In genomic region chr13:110949628-110950027, GRCh38 we compare ENCODE assay signal across 19 cellular contexts. TPM values are rescaled to one million over a fixed set of nuclear protein-coding genes. Genes with fewer than 3 reads are reported as not detected.
A peak's percentile ranks its signal among the peaks of the same experiment; 100 is the strongest.
DNase-seq lines count a peak whose midpoint lies in the region; ATAC-seq, FAIRE-seq and TF ChIP-seq lines count a peak whose summit lies in the region.
"Had no signal": no experiment of that assay in that cellular context is flagged by ENCODE, and none has a peak within 500 bp of the region (broad histone marks: within the 10 kb centered on the region; RNA-seq: fewer than 3 reads in every experiment).

No MANE protein-coding gene starts in this region.

- H3K4me3 ChIP-seq in A673 (ENCODE audit: low read depth, low read length, poor library complexity, severe bottlenecking) (no peak overlapping the region), K562 (no peak overlapping the region)
- H3K4me3 ChIP-seq: A549 had no signal

- no peak for ATAC-seq in K562
- ATAC-seq: A549 had no signal

- no peak for TF ChIP-seq EP300 in K562 (IDR thresholded peaks at IDR 0.05; ENCODE audit: low read length)

- H3K36me3 ChIP-seq in A673 (ENCODE audit: insufficient read depth, low read length, poor library complexity, severe bottlenecking) (no peaks in the 10 kb centered on the region), K562 (ENCODE audit: control insufficient read depth, insufficient read depth, low read length) (no peaks in the 10 kb centered on the region)

- no peaks in the 10 kb centered on the region for H3K27me3 ChIP-seq in A673 (replicated peaks; ENCODE audit: insufficient read depth, low read depth, low read length, poor library complexity)
- no peaks in the 10 kb centered on the region for H3K27me3 ChIP-seq in K562 (ENCODE audit: control insufficient read depth in 2 of 2, insufficient read depth in 2 of 2, low read length in 2 of 2)

- H3K4me2 ChIP-seq in K562 (ENCODE audit: insufficient read depth, low read length), result no peak overlapping the region
- H3K4me2 ChIP-seq: A549 had no signal

- POLR2A ChIA-PET in A673 (lab: Charles Lee; ENCODE audit: low non-redundant PET) (no interaction called here), K562 (lab: Yijun Ruan, JAX) (no interaction called here)

- peak; percentile 5 for DNase-seq in A673 (ENCODE audit: low spot score)
- DNase-seq in GM12891 (ENCODE audit: insufficient read length, low spot score), result no peak
- no peak for DNase-seq in K562 (ENCODE audit: extremely low read depth in 1 of 4, low spot score in 3 of 4)
- peak; percentile 51 for DNase-seq in myocyte (ENCODE audit: low read depth)
- DNase-seq in substantia nigra (lab: John Stamatoyannopoulos, UW), result no peak
- DNase-seq in anterior cingulate cortex (lab: John Stamatoyannopoulos, UW), result no peak
- no peak for DNase-seq in caudate nucleus (lab: John Stamatoyannopoulos, UW)
- DNase-seq: C1 segment of cervical spinal cord; Caco-2; CD4-positive, alpha-beta T cell; HCEC 1CT; HFFc6 had no signal

- no peak for TF ChIP-seq RAD21 in K562 (CRISPR knock-in tag; conservative IDR thresholded peaks at IDR 0.05 in 1 of 2, IDR thresholded peaks at IDR 0.05 in 1 of 2)

- TF ChIP-seq POLR2A in GM12891 (IDR thresholded peaks at IDR 0.05; ENCODE audit: low read depth, low read length), result no peak
- TF ChIP-seq POLR2A in K562 (conservative IDR thresholded peaks at IDR 0.05), result no peak

- WGBS in K562 (ENCODE audit: insufficient coverage, low coverage, missing lambda C conversion rate), result 59% methylated on average over 4 of the region's 4 CpGs

- no peaks in the 10 kb centered on the region for H3K79me2 ChIP-seq in K562 (ENCODE audit: control insufficient read depth, insufficient read depth, low read length)

- intact Hi-C loops in A673 (cut with micrococcal nuclease; ENCODE audit: unreplicated experiment) (no loop called here), K562 (cut with micrococcal nuclease) (loop anchor here (10.0 kb wide), 1 partner anchor 275 kb away; no protein-coding TSS in a partner anchor)

- peak overlapping the region; percentile 32 for H2AFZ ChIP-seq in K562 (ENCODE audit: low read depth, low read length)

- BruUV-seq in A673 (replicated peaks; lab: Mats Ljungman, UMichigan) (no TSS peak), K562 (replicated peaks; lab: Mats Ljungman, UMichigan) (no TSS peak)

- CTCF ChIA-PET in A673 (lab: Charles Lee), result no interaction called here
- CTCF ChIA-PET in K562 (lab: Yijun Ruan, JAX; ENCODE audit: low intra/inter-chr PET ratio), result no interaction called here

- H3K27ac ChIP-seq in A673 (ENCODE audit: low read depth, low read length, poor library complexity, severe bottlenecking) (no peak overlapping the region), K562 (ENCODE audit: extremely low read depth, low read depth, low read length) (no peak overlapping the region; the same call in 2 of the 3 replicates), substantia nigra (ENCODE audit: low read depth, low read length, poor library complexity, severe bottlenecking) (no peak overlapping the region), caudate nucleus (ENCODE audit: low read depth, low read length) (no peak overlapping the region)
- H3K27ac ChIP-seq: 22Rv1, A549, HL-60 had no signal

- in situ Hi-C loops in K562 (cut with MboI), result loop anchor here (5.0 to 10.0 kb wide), 2 partner anchors 98 to 1445 kb away; no protein-coding TSS in a partner anchor

- H3K9me1 ChIP-seq in K562 (ENCODE audit: control insufficient read depth, insufficient read depth, low read length), result no peaks in the 10 kb centered on the region

- no peak overlapping the region for H3K9ac ChIP-seq in K562 (ENCODE audit: insufficient read depth in 1 of 2, low read depth in 2 of 2, low read length in 2 of 2)

- H3K9me3 ChIP-seq in A673 (ENCODE audit: low read depth, low read length, poor library complexity, severe bottlenecking) (no peaks in the 10 kb centered on the region), K562 (replicated peaks; ENCODE audit: control insufficient read depth, insufficient read depth, low read depth, low read length) (no peaks in the 10 kb centered on the region)
- H3K9me3 ChIP-seq: A549, Caco-2 had no signal

- H4K20me1 ChIP-seq in K562 (replicated peaks; ENCODE audit: control insufficient read depth, insufficient read depth, low read length), result no peaks in the 10 kb centered on the region

- H3K4me1 ChIP-seq in A673 (ENCODE audit: insufficient read depth, low read length, poor library complexity, severe bottlenecking), result no peaks in the 10 kb centered on the region
- peaks cover 3 to 22% of the 10 kb centered on the region in 2 experiments; a peak in 4 of 5 replicates for H3K4me1 ChIP-seq in K562 (replicated peaks in 1 of 2; ENCODE audit: control insufficient read depth in 2 of 2, insufficient read depth in 2 of 2, low read length in 2 of 2)
- H3K4me1 ChIP-seq: Caco-2 had no signal

- peak; percentile 41 for FAIRE-seq in GM12891 (lab: Jason Lieb, UNC)
- no peak for FAIRE-seq in K562 (lab: Jason Lieb, UNC)
- FAIRE-seq: A549, D721Med, G401.6, GM12892, GM18507 had no signal

- no peak for TF ChIP-seq CTCF in A673 (conservative IDR thresholded peaks at IDR 0.05; ENCODE audit: low read depth, low read length)
- TF ChIP-seq CTCF in K562 (IDR thresholded peaks at IDR 0.05 in 2 of 3, conservative IDR thresholded peaks at IDR 0.05 in 1 of 3; ENCODE audit: insufficient read depth in 2 of 3, low read depth in 1 of 3, low read length in 3 of 3), result no peak

TF ChIP-seq in GM12891, 5 proteins besides CTCF, POLR2A, EP300 and RAD21:
- TF ChIP-seq PAX5 (IDR thresholded peaks at IDR 0.05; ENCODE audit: insufficient read depth, low read length, severe bottlenecking) (no peak), TAF1 (IDR thresholded peaks at IDR 0.05; ENCODE audit: low read depth, low read length) (no peak), POU2F2 (IDR thresholded peaks at IDR 0.05; ENCODE audit: low read depth, low read length) (no peak), SPI1 (IDR thresholded peaks at IDR 0.05; ENCODE audit: low read depth, low read length) (no peak), POLR2AphosphoS5 (IDR thresholded peaks at IDR 0.05; ENCODE audit: low read depth, low read length) (no peak)

TF ChIP-seq in K562, 482 proteins besides CTCF, POLR2A, EP300 and RAD21:
- TF ChIP-seq MEIS2 (IDR thresholded peaks at IDR 0.05; ENCODE audit: partially characterized antibody) (no peak), RFX5 (IDR thresholded peaks at IDR 0.05; ENCODE audit: low read depth, low read length) (no peak), ZBTB11 (CRISPR knock-in tag; IDR thresholded peaks at IDR 0.05) (no peak), CHD2 (IDR thresholded peaks at IDR 0.05; ENCODE audit: low read depth, low read length) (peak; percentile 86)
- TF ChIP-seq, protein P1, sequence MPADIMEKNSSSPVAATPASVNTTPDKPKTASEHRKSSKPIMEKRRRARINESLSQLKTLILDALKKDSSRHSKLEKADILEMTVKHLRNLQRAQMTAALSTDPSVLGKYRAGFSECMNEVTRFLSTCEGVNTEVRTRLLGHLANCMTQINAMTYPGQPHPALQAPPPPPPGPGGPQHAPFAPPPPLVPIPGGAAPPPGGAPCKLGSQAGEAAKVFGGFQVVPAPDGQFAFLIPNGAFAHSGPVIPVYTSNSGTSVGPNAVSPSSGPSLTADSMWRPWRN (IDR thresholded peaks at IDR 0.05; ENCODE audit: low read depth), result no peak

RNA-seq across cellular contexts. Expression of gene ANKRD10, which starts 34.8 kb away (rescaled TPM):
- total RNA-seq in A673 (2021), result 91.1 and 96.2 TPM in 2 replicates
- 52.8 TPM for polyA plus RNA-seq in GM12891 (2012; ENCODE audit: low read depth, missing spikeins)
- total RNA-seq in K562 (2011; cell fraction: chromatin; rRNA removed; ENCODE audit: low replicate concordance), result 178 and 324 TPM in 2 replicates
- total RNA-seq in K562 (2011; cell fraction: nucleolus; rRNA removed), result 159 and 175 TPM in 2 replicates
- total RNA-seq in K562 (2011; cell fraction: nucleoplasm; rRNA removed), result 205 and 428 TPM in 2 replicates
- 45.0 and 50.2 TPM in 2 replicates for total RNA-seq in K562 (2014; rRNA removed)
- total RNA-seq in K562 (2014; rRNA removed; fragmentation: Illumina TruSeq; extraction: Trizol), result 53.0 and 67.7 TPM in 2 replicates
- 45.4 and 61.9 TPM in 2 replicates for total RNA-seq in K562 (2015; rRNA removed; fragmentation: Illumina TruSeq; extraction: Trizol)
- 46.9 and 55.0 TPM in 2 replicates for total RNA-seq in K562 (2021)
- 169 and 183 TPM in 2 replicates for polyA plus RNA-seq in K562 (2011; rRNA removed)
- 54.2 and 61.3 TPM in 2 replicates for polyA plus RNA-seq in K562 (2011; cell fraction: cytosol; rRNA removed)
- polyA plus RNA-seq in K562 (2011; cell fraction: nucleus; rRNA removed), result 416 and 593 TPM in 2 replicates
- 32.3 and 57.8 TPM in 2 replicates for polyA plus RNA-seq in K562 (2012)
- polyA plus RNA-seq in K562 (2014; fragmentation: Illumina TruSeq; extraction: Trizol), result 21.7 and 23.2 TPM in 2 replicates
- 10 to 100 TPM; 22.1 to 31.0 TPM for polyA plus RNA-seq in K562 (2014; fragmentation: Nextera tagmentation; extraction: Ambion mirVana)
- 36.8 and 40.2 TPM in 2 replicates for polyA plus RNA-seq in K562 (2014; rRNA removed)
- 108 and 129 TPM in 2 replicates for polyA minus RNA-seq in K562 (2011; rRNA and poly(A)+ RNA removed)
- 91.0 and 108 TPM in 2 replicates for polyA minus RNA-seq in K562 (2011; cell fraction: cytosol; rRNA and poly(A)+ RNA removed)
- 588 and 736 TPM in 2 replicates for polyA minus RNA-seq in K562 (2011; cell fraction: nucleus; rRNA and poly(A)+ RNA removed)
- total RNA-seq in myocyte, result 1,506 and 1,796 TPM in 2 replicates
- polyA plus RNA-seq in myocyte (2012), result 393 TPM

Comparison
In these comparisons a context has a peak if more than half of its experiments do, and no peak if none do; other contexts are left out.
1. DNase-seq: peak in A673 (single experiment) and myocyte (single experiment); none in GM12891 (single experiment), K562 (0 of 4), substantia nigra (0 of 49), anterior cingulate cortex (0 of 58) and caudate nucleus (0 of 61).